ENCODE assay signal across 8 cellular contexts in genomic region chr3:111072016-111072891, GRCh38. TPM values are rescaled to one million over a fixed set of nuclear protein-coding genes. Genes with fewer than 3 reads are reported as not detected.
DNase-seq lines count a peak whose midpoint lies in the region; ATAC-seq, FAIRE-seq and TF ChIP-seq lines count a peak whose summit lies in the region.

No MANE protein-coding gene starts in this region.

- DNase-seq in AG20443 (ENCODE audit: low spot score) (peak; percentile 53), HT1080 (ENCODE audit: low read depth) (peak; percentile 34), fibroblast of mammary gland (ENCODE audit: low read depth) (peak; percentile 40), nephron progenitor cell (peak; percentile 56), urothelium cell line (ENCODE audit: low spot score) (peak; percentile 28), activated gamma-delta T cell treated with Interleukin-2 at 50 U/mL for 16 hours (no peak)
- DNase-seq in activated CD8-positive, alpha-beta memory T cell treated with anti-CD3 and anti-CD28 coated beads for 24 hours = peak; percentile 71

- H3K4me3 Mint-ChIP-seq in nephron progenitor cell = peak overlapping the region; percentile 99

- peak overlapping the region; percentile 85 for H3K4me3 ChIP-seq in fibroblast of mammary gland (ENCODE audit: control insufficient read depth, low read depth, low read length)

- H3K27me3 Mint-ChIP-seq in nephron progenitor cell (ENCODE audit: low read depth, poor library complexity) = peaks cover 3% of the 10 kb centered on the region

- FAIRE-seq in urothelium cell line (lab: Jason Lieb, UNC) = peak; percentile 40

- H3K9me3 Mint-ChIP-seq in nephron progenitor cell = no peaks in the 10 kb centered on the region

- no peak for TF ChIP-seq CTCF in fibroblast of mammary gland (conservative IDR thresholded peaks at IDR 0.05; ENCODE audit: control insufficient read depth, insufficient read depth, low read depth, low read length)
- no peak for TF ChIP-seq CTCF in nephron progenitor cell (IDR thresholded peaks at IDR 0.05)

- H3K27ac Mint-ChIP-seq in nephron progenitor cell = peak overlapping the region; percentile 97

- H3K4me1 Mint-ChIP-seq in nephron progenitor cell = peaks cover 45% of the 10 kb centered on the region

- peak; percentile 25 for ATAC-seq in GM19455 (IDR thresholded peaks at IDR 0.05; ENCODE audit: unreplicated experiment)

- no peaks in the 10 kb centered on the region for H3K36me3 Mint-ChIP-seq in nephron progenitor cell (ENCODE audit: low read depth)

RNA-seq across cellular contexts. Expression of gene NECTIN3, which starts 0.6 kb away (rescaled TPM):
- total RNA-seq in HT1080 (2014; rRNA removed; shearing (Covaris generic)) = 61.5 and 66.2 TPM in 2 replicates
- 41.2 and 51.0 TPM in 2 replicates for polyA plus RNA-seq in HT1080 (2015; cell fraction: cytosol; rRNA removed)
- polyA plus RNA-seq in HT1080 (2015; cell fraction: nucleus; rRNA removed) = 46.4 and 57.3 TPM in 2 replicates
